In genomic region chr13:114236224-114236623, GRCh38 we compare ENCODE assay signal across 8 cellular contexts. TPM values are rescaled to one million over a fixed set of nuclear protein-coding genes. Genes with fewer than 3 reads are reported as not detected.
A peak's percentile ranks its signal among the peaks of the same experiment; 100 is the strongest.
DNase-seq lines count a peak whose midpoint lies in the region; ATAC-seq, FAIRE-seq and TF ChIP-seq lines count a peak whose summit lies in the region.
"Had no signal": no experiment of that assay in that cellular context is flagged by ENCODE, and none has a peak within 500 bp of the region (broad histone marks: within the 10 kb centered on the region; RNA-seq: fewer than 3 reads in every experiment).

No MANE protein-coding gene starts in this region.

- H2BK5ac ChIP-seq in H9 (ENCODE audit: insufficient read length, low read length): no peak overlapping the region

- H3K4me1 ChIP-seq in H9 (ENCODE audit: insufficient read depth, low read length) (peaks cover 2% of the 10 kb centered on the region; the same call in 1 of the 2 replicates), skeletal muscle satellite cell (ENCODE audit: control insufficient read depth, insufficient read depth, low read length) (peaks cover 5% of the 10 kb centered on the region)

- H2AFZ ChIP-seq in H9 (ENCODE audit: low read length): no peak overlapping the region

- no CpG with 5 or more reads among the region's 4 CpGs for WGBS in H9 (ENCODE audit: extremely low coverage, insufficient read length, low lambda C conversion rate)

- TF ChIP-seq CTCF in H9 (conservative IDR thresholded peaks at IDR 0.05) (no peak), fibroblast of pulmonary artery (IDR thresholded peaks at IDR 0.05; ENCODE audit: low read length, missing control alignments) (no peak)

- H3K9ac ChIP-seq in H9 (ENCODE audit: extremely low read depth, insufficient read length, low read length): no peak overlapping the region
- H3K9ac ChIP-seq in skeletal muscle satellite cell (ENCODE audit: low read depth, low read length): peak overlapping the region; percentile 93

- H4K91ac ChIP-seq in H9 (ENCODE audit: insufficient read length, low read depth, low read length): no peak overlapping the region

- H3K9me3 Mint-ChIP-seq in H9 (0 out of 5 replicates have a peak, but pooled peaks cover 0 to 4% of the 10 kb centered on the region in 2 experiments), T-cell (no peaks in the 10 kb centered on the region)

- H3K36me3 Mint-ChIP-seq in H9 (ENCODE audit: insufficient read depth in 1 of 3, low read depth in 3 of 3): peaks cover 26 to 41% (median 40%) of the 10 kb centered on the region in 3 experiments
- peaks cover 26% of the 10 kb centered on the region for H3K36me3 Mint-ChIP-seq in T-cell

- H2BK15ac ChIP-seq in H9 (ENCODE audit: low read depth, low read length): no peak overlapping the region

- peak overlapping the region; percentile 89 for H3K4me2 ChIP-seq in H9 (ENCODE audit: insufficient read depth, insufficient read length, low read length)
- peak overlapping the region; percentile 96 for H3K4me2 ChIP-seq in skeletal muscle satellite cell (ENCODE audit: low read length)

- no peak overlapping the region for H3K56ac ChIP-seq in H9 (ENCODE audit: insufficient read length, low read depth, low read length)

- H3K27ac ChIP-seq in H9 (ENCODE audit: insufficient read length, low read depth, low read length): no peak overlapping the region

- H3K18ac ChIP-seq in H9 (ENCODE audit: insufficient read length, low read depth, low read length): no peak overlapping the region

- H2BK12ac ChIP-seq in H9 (ENCODE audit: insufficient read length, low read depth, low read length): no peak overlapping the region

- H3K14ac ChIP-seq in H9 (ENCODE audit: insufficient read depth, low read length): no peak overlapping the region

- H3K27ac Mint-ChIP-seq in H9 (no peak overlapping the region), T-cell (peak overlapping the region in 1 of 2 donors; percentile 28)

- peak overlapping the region; percentile 85 to 91 for H3K4me3 Mint-ChIP-seq in H9
- peak overlapping the region; percentile 79 to 84 (median 84) for H3K4me3 Mint-ChIP-seq in T-cell

- peaks cover 36% of the 10 kb centered on the region for H3K36me3 ChIP-seq in skeletal muscle satellite cell (ENCODE audit: insufficient read depth, low read length)

- no peaks in the 10 kb centered on the region for H4K20me1 ChIP-seq in H9 (ENCODE audit: control insufficient read depth, insufficient read depth, insufficient read length)

- H3K27me3 Mint-ChIP-seq in H9 (ENCODE audit: low read depth) (peaks cover 1% of the 10 kb centered on the region), T-cell (no peaks in the 10 kb centered on the region)

- peaks cover 4% of the 10 kb centered on the region; the same call in 1 of the 2 replicates for H3K79me2 ChIP-seq in H9 (ENCODE audit: insufficient read depth, low read length)

- peak overlapping the region; percentile 84 for H3K4me3 ChIP-seq in fibroblast of pulmonary artery (replicated peaks; ENCODE audit: low read depth, low read length)
- peak overlapping the region; percentile 87 for H3K4me3 ChIP-seq in skeletal muscle satellite cell (ENCODE audit: low read length)

- H3K79me1 ChIP-seq in H9 (ENCODE audit: insufficient read depth, low read depth, low read length, poor library complexity, severe bottlenecking): peaks cover 2% of the 10 kb centered on the region

- H3K4ac ChIP-seq in H9 (ENCODE audit: low read depth, low read length): no peak overlapping the region

- POLR2A ChIA-PET in T-cell (lab: Charles Lee): interaction anchor here in 1 of 2 donors (0.5 kb wide), 1 partner anchor 130 kb away, joined by 3 read pairs; no protein-coding TSS in a partner anchor

- no peak for FAIRE-seq in RCC 7860 (lab: Jason Lieb, UNC)

- H4K5ac ChIP-seq in H9 (ENCODE audit: insufficient read length, low read depth, low read length): no peak overlapping the region

- no peak overlapping the region for H4K8ac ChIP-seq in H9 (replicated peaks; ENCODE audit: insufficient read length, low read depth, low read length)

- no peak overlapping the region for H3T11ph ChIP-seq in H9 (ENCODE audit: low read length)

- DNase-seq in H9: no peak
- no peak for DNase-seq in T-cell
- DNase-seq in fibroblast of pulmonary artery (ENCODE audit: low read depth): no peak
- DNase-seq in retina: no peak
- DNase-seq in RCC 7860 (ENCODE audit: low spot score): no peak
- DNase-seq: NCI-H1417 treated with DMSO at 0.1 percent for 48 hours had no signal

- H3K23me2 ChIP-seq in H9 (ENCODE audit: insufficient read length, low read depth, low read length, poor library complexity, severe bottlenecking): peaks cover 5% of the 10 kb centered on the region

- no peak overlapping the region for H3K23ac ChIP-seq in H9 (ENCODE audit: insufficient read length, low read depth, low read length)

- no peak overlapping the region for H2BK20ac ChIP-seq in H9 (ENCODE audit: low read depth, low read length, poor library complexity, severe bottlenecking)

- H3K27me3 ChIP-seq in H9 (ENCODE audit: insufficient read depth, low read length) (no peaks in the 10 kb centered on the region), skeletal muscle satellite cell (ENCODE audit: control insufficient read depth, insufficient read depth, low read length) (no peaks in the 10 kb centered on the region)

- H2BK120ac ChIP-seq in H9 (ENCODE audit: low read depth, low read length, poor library complexity, severe bottlenecking): no peak overlapping the region

- H3K9me3 ChIP-seq in H9 (ENCODE audit: control insufficient read depth, low read depth, low read length) (no peaks in the 10 kb centered on the region), skeletal muscle satellite cell (replicated peaks; ENCODE audit: low read length) (no peaks in the 10 kb centered on the region)

- ATAC-seq in T-cell (replicated peaks in 1 of 4) (no peak), GM18867 (IDR thresholded peaks at IDR 0.05; ENCODE audit: unreplicated experiment) (no peak)

- CTCF ChIA-PET in T-cell (lab: Charles Lee): interaction anchor here in 1 of 2 donors (0.6 to 0.7 kb wide), 3 partner anchors 168 to 1251 kb away, joined by 3 read pairs; no protein-coding TSS in a partner anchor

- H2AK5ac ChIP-seq in H9 (ENCODE audit: insufficient read length, low read length): no peak overlapping the region

- H3K4me1 Mint-ChIP-seq in H9 (peaks cover 28 to 35% of the 10 kb centered on the region in 2 experiments), T-cell (peaks cover 26 to 37% (median 29%) of the 10 kb centered on the region in 3 donors)

RNA-seq across cellular contexts. Expression of gene CDC16, which starts 1.5 kb away (rescaled TPM):
- total RNA-seq in H9 (2021) (86.9 and 91.9 TPM in 2 replicates), T-cell (10 to 100 TPM; 61.5 to 97.8 (median 78.8) TPM)
- 46.6 and 55.7 TPM in 2 replicates for total RNA-seq in skeletal muscle satellite cell (2012; rRNA removed)

RNA-seq across cellular contexts. Expression of gene UPF3A, which starts 45.2 kb away (rescaled TPM):
- total RNA-seq in H9 (2021): 81.8 and 85.0 TPM in 2 replicates
- 100 to 1,000 TPM in 1 of 5 donors, 10 to 100 TPM in 4; 40.5 to 105 (median 68.0) TPM for total RNA-seq in T-cell
- total RNA-seq in skeletal muscle satellite cell (2012; rRNA removed): 9.4 and 18.5 TPM in 2 replicates

RNA-seq across cellular contexts. Expression of gene CFAP97D2, which starts 57.2 kb away (rescaled TPM):
- total RNA-seq in H9 (2021) (not detected in 2 replicates), T-cell (1 to 10 TPM in 3 of 5 donors, under 1 TPM in 2; 0.92 to 4.5 (median 2.6) TPM)
- 0.25 TPM in 1 of 2 replicates, not detected in the other for total RNA-seq in skeletal muscle satellite cell (2012; rRNA removed)
